Comparison of ENCODE assay signal across 8 cellular contexts in genomic region chr12:14454098-14454907, GRCh38.
DNase-seq lines count a peak whose midpoint lies in the region; ATAC-seq and TF ChIP-seq lines count a peak whose summit lies in the region.

No MANE protein-coding gene starts in this region.

- H2AFZ ChIP-seq in osteoblast (ENCODE audit: low read length) = no peak overlapping the region

- TF ChIP-seq CTCF in epithelial cell of proximal tubule (conservative IDR thresholded peaks at IDR 0.05; ENCODE audit: low read depth, low read length) (peak; percentile 84), osteoblast (IDR thresholded peaks at IDR 0.05; ENCODE audit: extremely low read depth, low read depth, low read length) (peak; percentile 67), tibial nerve (IDR thresholded peaks at IDR 0.05) (peak in 2 of 5 experiments; percentile 8 to 22)

- H3K4me1 ChIP-seq in osteoblast (ENCODE audit: insufficient read depth, low read length) (no peaks in the 10 kb centered on the region), tibial nerve (peaks cover 0 to 5% (median 0%) of the 10 kb centered on the region in 4 donors)

- WGBS in tibial nerve, 2 donors = 61 to 71% methylated on average over 2 of the region's 2 CpGs

- TF ChIP-seq POLR2A in tibial nerve (IDR thresholded peaks at IDR 0.05) = no peak

- no peak overlapping the region for H3K27ac ChIP-seq in osteoblast (ENCODE audit: low read depth, low read length)
- no peak overlapping the region for H3K27ac ChIP-seq in tibial nerve

- no peaks in the 10 kb centered on the region for H3K9me3 ChIP-seq in osteoblast (ENCODE audit: low read depth, low read length)
- no peaks in the 10 kb centered on the region for H3K9me3 ChIP-seq in tibial nerve

- TF ChIP-seq EP300 in tibial nerve (IDR thresholded peaks at IDR 0.05) = no peak

- ATAC-seq in GM18909 (IDR thresholded peaks at IDR 0.05; ENCODE audit: poor library complexity, unreplicated experiment) (peak; percentile 71), HG03460 (IDR thresholded peaks at IDR 0.05; ENCODE audit: unreplicated experiment) (no peak)

- no peak overlapping the region for H3K4me2 ChIP-seq in osteoblast (ENCODE audit: insufficient read depth, low read length)

- H3K36me3 ChIP-seq in osteoblast (ENCODE audit: insufficient read depth, low read length) = peaks cover 36% of the 10 kb centered on the region
- peaks cover 0 to 70% (median 11%) of the 10 kb centered on the region in 3 donors for H3K36me3 ChIP-seq in tibial nerve

- no peak overlapping the region for H3K4me3 ChIP-seq in epithelial cell of proximal tubule (ENCODE audit: low read depth, low read length)
- H3K4me3 ChIP-seq in osteoblast (ENCODE audit: insufficient read depth, low read length) = no peak overlapping the region
- H3K4me3 ChIP-seq in tibial nerve = no peak overlapping the region

- H3K79me2 ChIP-seq in osteoblast (ENCODE audit: insufficient read depth, low read length) = peaks cover 41% of the 10 kb centered on the region

- peak; percentile 27 for DNase-seq in DMS153 (lab: John Stamatoyannopoulos, UW)
- DNase-seq in LHCN-M2 (ENCODE audit: low read depth) = peak; percentile 51
- peak; percentile 55 for DNase-seq in SW480 (ENCODE audit: low spot score)
- no peak for DNase-seq in epithelial cell of proximal tubule (ENCODE audit: low read depth)
- DNase-seq in osteoblast (ENCODE audit: insufficient read length, low spot score, missing footprints) = peak; percentile 46
- no peak for DNase-seq in tibial nerve (ENCODE audit: low spot score in 2 of 2)

- no peaks in the 10 kb centered on the region for H4K20me1 ChIP-seq in osteoblast (ENCODE audit: insufficient read depth, low read length)

- H3K27me3 ChIP-seq in osteoblast (ENCODE audit: insufficient read depth, low read length) = no peaks in the 10 kb centered on the region
- no peaks in the 10 kb centered on the region for H3K27me3 ChIP-seq in tibial nerve

Comparison
In these comparisons a context has a peak if more than half of its experiments do, and no peak if none do; other contexts are left out.
1. DNase-seq: peak in DMS153 (single experiment), LHCN-M2 (single experiment), SW480 (single experiment) and osteoblast (single experiment); none in epithelial cell of proximal tubule (single experiment) and tibial nerve (0 of 2).